In the genomic region with DNA sequence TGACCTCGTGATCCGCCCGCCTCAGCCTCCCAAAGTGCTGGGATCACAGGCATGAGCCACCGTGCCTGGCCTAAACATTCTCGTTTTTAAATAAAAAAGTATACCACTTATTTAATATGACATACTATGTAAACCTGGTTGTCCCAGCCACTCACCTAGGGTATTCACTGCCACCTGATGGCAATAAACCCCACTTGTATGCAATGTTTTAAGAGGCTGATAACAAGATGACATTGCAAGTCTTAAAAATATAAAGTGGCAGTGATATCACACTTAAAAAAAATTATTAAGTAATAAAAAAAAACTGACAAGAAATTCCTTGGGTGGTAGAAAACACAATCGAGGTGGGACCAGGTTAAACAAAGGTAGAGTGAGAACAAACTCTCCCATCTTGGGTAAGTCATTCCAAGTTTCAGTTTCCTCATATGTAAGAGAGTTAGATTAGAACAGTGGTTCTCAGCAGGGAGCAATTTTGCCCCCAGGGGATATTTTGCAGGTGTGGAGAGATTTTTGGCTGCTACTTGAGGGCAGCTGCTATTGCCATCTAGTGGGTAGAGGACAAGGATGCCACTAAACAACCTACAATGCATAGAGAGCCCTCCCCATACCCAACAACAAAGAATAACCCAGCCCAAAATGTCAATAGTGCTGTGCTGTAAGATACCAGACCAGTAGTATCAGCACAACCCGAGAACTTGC, we compare ENCODE assay signal across 2 cellular contexts.
TF ChIP-seq lines count a peak whose summit lies in the region.

No MANE protein-coding gene starts in this region.

TF ChIP-seq in SK-N-SH, 30 proteins besides CTCF, POLR2A, EP300 and RAD21 (continued from another document):
- TF ChIP-seq RXRA (IDR thresholded peaks at IDR 0.05; ENCODE audit: borderline replicate concordance, low read depth) (no peak), NRF1 (IDR thresholded peaks at IDR 0.05; ENCODE audit: low read depth, low read length) (no peak)
- TF ChIP-seq, protein P1, sequence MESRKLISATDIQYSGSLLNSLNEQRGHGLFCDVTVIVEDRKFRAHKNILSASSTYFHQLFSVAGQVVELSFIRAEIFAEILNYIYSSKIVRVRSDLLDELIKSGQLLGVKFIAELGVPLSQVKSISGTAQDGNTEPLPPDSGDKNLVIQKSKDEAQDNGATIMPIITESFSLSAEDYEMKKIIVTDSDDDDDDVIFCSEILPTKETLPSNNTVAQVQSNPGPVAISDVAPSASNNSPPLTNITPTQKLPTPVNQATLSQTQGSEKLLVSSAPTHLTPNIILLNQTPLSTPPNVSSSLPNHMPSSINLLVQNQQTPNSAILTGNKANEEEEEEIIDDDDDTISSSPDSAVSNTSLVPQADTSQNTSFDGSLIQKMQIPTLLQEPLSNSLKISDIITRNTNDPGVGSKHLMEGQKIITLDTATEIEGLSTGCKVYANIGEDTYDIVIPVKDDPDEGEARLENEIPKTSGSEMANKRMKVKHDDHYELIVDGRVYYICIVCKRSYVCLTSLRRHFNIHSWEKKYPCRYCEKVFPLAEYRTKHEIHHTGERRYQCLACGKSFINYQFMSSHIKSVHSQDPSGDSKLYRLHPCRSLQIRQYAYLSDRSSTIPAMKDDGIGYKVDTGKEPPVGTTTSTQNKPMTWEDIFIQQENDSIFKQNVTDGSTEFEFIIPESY (IDR thresholded peaks at IDR 0.05; ENCODE audit: borderline replicate concordance, low read depth): no peak
- TF ChIP-seq, protein P2, sequence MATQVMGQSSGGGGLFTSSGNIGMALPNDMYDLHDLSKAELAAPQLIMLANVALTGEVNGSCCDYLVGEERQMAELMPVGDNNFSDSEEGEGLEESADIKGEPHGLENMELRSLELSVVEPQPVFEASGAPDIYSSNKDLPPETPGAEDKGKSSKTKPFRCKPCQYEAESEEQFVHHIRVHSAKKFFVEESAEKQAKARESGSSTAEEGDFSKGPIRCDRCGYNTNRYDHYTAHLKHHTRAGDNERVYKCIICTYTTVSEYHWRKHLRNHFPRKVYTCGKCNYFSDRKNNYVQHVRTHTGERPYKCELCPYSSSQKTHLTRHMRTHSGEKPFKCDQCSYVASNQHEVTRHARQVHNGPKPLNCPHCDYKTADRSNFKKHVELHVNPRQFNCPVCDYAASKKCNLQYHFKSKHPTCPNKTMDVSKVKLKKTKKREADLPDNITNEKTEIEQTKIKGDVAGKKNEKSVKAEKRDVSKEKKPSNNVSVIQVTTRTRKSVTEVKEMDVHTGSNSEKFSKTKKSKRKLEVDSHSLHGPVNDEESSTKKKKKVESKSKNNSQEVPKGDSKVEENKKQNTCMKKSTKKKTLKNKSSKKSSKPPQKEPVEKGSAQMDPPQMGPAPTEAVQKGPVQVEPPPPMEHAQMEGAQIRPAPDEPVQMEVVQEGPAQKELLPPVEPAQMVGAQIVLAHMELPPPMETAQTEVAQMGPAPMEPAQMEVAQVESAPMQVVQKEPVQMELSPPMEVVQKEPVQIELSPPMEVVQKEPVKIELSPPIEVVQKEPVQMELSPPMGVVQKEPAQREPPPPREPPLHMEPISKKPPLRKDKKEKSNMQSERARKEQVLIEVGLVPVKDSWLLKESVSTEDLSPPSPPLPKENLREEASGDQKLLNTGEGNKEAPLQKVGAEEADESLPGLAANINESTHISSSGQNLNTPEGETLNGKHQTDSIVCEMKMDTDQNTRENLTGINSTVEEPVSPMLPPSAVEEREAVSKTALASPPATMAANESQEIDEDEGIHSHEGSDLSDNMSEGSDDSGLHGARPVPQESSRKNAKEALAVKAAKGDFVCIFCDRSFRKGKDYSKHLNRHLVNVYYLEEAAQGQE (IDR thresholded peaks at IDR 0.05; ENCODE audit: low read depth, low read length): no peak

TF ChIP-seq in SK-N-SH treated with all-trans-retinoic acid at 6 μM for 48 hours, 23 proteins besides CTCF, POLR2A, EP300 and RAD21 (continued from another document):
- TF ChIP-seq, protein P3, sequence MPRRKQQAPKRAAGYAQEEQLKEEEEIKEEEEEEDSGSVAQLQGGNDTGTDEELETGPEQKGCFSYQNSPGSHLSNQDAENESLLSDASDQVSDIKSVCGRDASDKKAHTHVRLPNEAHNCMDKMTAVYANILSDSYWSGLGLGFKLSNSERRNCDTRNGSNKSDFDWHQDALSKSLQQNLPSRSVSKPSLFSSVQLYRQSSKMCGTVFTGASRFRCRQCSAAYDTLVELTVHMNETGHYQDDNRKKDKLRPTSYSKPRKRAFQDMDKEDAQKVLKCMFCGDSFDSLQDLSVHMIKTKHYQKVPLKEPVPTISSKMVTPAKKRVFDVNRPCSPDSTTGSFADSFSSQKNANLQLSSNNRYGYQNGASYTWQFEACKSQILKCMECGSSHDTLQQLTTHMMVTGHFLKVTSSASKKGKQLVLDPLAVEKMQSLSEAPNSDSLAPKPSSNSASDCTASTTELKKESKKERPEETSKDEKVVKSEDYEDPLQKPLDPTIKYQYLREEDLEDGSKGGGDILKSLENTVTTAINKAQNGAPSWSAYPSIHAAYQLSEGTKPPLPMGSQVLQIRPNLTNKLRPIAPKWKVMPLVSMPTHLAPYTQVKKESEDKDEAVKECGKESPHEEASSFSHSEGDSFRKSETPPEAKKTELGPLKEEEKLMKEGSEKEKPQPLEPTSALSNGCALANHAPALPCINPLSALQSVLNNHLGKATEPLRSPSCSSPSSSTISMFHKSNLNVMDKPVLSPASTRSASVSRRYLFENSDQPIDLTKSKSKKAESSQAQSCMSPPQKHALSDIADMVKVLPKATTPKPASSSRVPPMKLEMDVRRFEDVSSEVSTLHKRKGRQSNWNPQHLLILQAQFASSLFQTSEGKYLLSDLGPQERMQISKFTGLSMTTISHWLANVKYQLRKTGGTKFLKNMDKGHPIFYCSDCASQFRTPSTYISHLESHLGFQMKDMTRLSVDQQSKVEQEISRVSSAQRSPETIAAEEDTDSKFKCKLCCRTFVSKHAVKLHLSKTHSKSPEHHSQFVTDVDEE (CRISPR knock-in tag; IDR thresholded peaks at IDR 0.05): no peak
